ENCODE assay signal across 8 cellular contexts in the genomic region with DNA sequence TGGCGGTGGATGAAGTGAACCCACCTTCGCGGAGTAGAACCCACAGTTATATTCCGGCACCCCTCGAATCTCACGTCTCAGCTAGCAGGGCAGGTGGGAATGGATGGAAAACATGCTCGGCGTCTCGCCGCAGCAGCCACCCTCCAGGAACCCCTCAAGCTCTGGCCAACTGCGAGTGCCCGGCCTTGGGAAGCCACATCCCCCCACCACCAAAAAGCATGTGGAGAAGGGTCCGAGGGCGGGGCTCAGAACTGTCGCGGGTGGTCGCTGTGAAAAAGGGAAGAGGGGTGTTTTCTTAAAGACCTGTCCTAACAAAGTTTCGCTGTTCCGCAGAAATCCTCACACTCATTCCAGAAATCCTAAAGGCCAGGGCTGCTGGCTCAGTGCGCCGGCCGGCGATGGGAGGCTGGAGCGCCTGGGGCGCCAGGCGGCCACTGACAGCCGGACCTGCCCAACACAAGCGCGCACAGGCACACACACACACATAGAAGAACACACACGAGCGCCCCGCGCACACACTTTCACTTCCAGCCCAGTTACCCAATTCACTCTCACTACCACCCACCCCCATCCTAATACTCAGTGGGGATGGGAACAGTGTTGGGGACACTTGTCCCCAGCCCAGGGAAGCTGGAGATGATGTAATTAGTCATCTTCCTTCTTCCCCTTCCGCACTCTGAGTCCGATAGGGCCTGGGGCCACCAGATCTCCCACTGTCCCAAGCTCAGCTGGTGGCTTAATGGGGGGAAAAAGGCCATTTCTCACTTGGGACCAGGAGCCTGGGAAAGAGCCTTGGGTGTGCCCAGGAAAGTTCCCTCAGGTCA. TPM values are rescaled to one million over a fixed set of nuclear protein-coding genes. Genes with fewer than 3 reads are reported as not detected.
DNase-seq lines count a peak whose midpoint lies in the region; ATAC-seq and TF ChIP-seq lines count a peak whose summit lies in the region.

No MANE protein-coding gene starts in this region.

- H3K4me1 ChIP-seq in Karpas-422 (ENCODE audit: low read length) (peaks cover 66% of the 10 kb centered on the region), mucosa of descending colon (ENCODE audit: low read depth) (peaks cover 16% of the 10 kb centered on the region)

- ATAC-seq in mucosa of descending colon (peak; percentile 11), HG03342 (IDR thresholded peaks at IDR 0.05; ENCODE audit: unreplicated experiment) (no peak), GM18505 (IDR thresholded peaks at IDR 0.05; ENCODE audit: unreplicated experiment) (no peak)

- TF ChIP-seq CTCF in GM10248 (IDR thresholded peaks at IDR 0.05; ENCODE audit: control extremely low read depth, extremely low read depth, low read depth, missing control alignments) (no peak), mucosa of descending colon (IDR thresholded peaks at IDR 0.05) (no peak)

- no peak for TF ChIP-seq POLR2A in GM18505 (IDR thresholded peaks at IDR 0.05; ENCODE audit: borderline replicate concordance, extremely low read depth, insufficient read depth, insufficient read length)

- H3K36me3 ChIP-seq in Karpas-422 (ENCODE audit: insufficient read depth, low read length) (peaks cover 36% of the 10 kb centered on the region), mucosa of descending colon (ENCODE audit: low read depth) (no peaks in the 10 kb centered on the region)

- H3K79me2 ChIP-seq in Karpas-422 (ENCODE audit: low read length), result peaks cover 72% of the 10 kb centered on the region

- H2AFZ ChIP-seq in Karpas-422 (ENCODE audit: low read length), result no peak overlapping the region

- peak overlapping the region; percentile 99 for H3K9ac ChIP-seq in Karpas-422 (ENCODE audit: low read length)

- DNase-seq in GM10248 (ENCODE audit: extremely low spot score), result peak; percentile 60
- peak; percentile 89 for DNase-seq in Karpas-422
- peak; percentile 66 for DNase-seq in cerebellar cortex (ENCODE audit: low spot score)
- peak in 1 of 3 donors; percentile 55 for DNase-seq in mucosa of descending colon
- DNase-seq in superior temporal gyrus (ENCODE audit: extremely low spot score), result no peak
- no peak for DNase-seq in nucleus accumbens (lab: John Stamatoyannopoulos, UW)

- intact Hi-C loops in mucosa of descending colon (cut with DNase I, micrococcal nuclease), result no loop called here

- no peaks in the 10 kb centered on the region for H3K27me3 ChIP-seq in Karpas-422 (ENCODE audit: low read length)

- H3K4me3 ChIP-seq in Karpas-422 (ENCODE audit: low read length) (peak overlapping the region; percentile 94), mucosa of descending colon (no peak overlapping the region)

- H3K9me3 ChIP-seq in Karpas-422 (ENCODE audit: low read length), result no peaks in the 10 kb centered on the region
- H3K9me3 ChIP-seq in mucosa of descending colon, result no peaks in the 10 kb centered on the region

- no peaks in the 10 kb centered on the region for H3K9me2 ChIP-seq in Karpas-422 (replicated peaks; ENCODE audit: insufficient read depth, low read length)

- CTCF ChIA-PET in GM10248 (lab: Yijun Ruan, JAX), result interaction anchor here (1.2 kb wide), 1 partner anchor 9 kb away, joined by 3 read pairs; no protein-coding TSS in a partner anchor

- POLR2A ChIA-PET in GM10248 (lab: Yijun Ruan, JAX), result no interaction called here

- H3K4me2 ChIP-seq in Karpas-422 (ENCODE audit: low read depth, low read length, poor library complexity, severe bottlenecking), result peak overlapping the region; percentile 89

- peak overlapping the region; percentile 97 for H3K27ac ChIP-seq in Karpas-422 (ENCODE audit: low read length)

- H4K20me1 ChIP-seq in Karpas-422 (ENCODE audit: insufficient read depth, low read depth, low read length), result peaks cover 8% of the 10 kb centered on the region; the same call in 1 of the 2 replicates

RNA-seq across cellular contexts. Expression of a gene that starts 2.0 kb away (rescaled TPM):
- total RNA-seq in Karpas-422 (2014; rRNA removed; shearing (Covaris generic); ENCODE audit: low replicate concordance), result 93.1 and 101 TPM in 2 replicates
- 10 to 100 TPM in 1 of 3 donors, 1 to 10 TPM in 2; 3.8 to 16.6 (median 7.5) TPM for total RNA-seq in mucosa of descending colon

Comparison
In these comparisons a context has a peak if more than half of its experiments do, and no peak if none do; other contexts are left out.
1. DNase-seq: peak in GM10248 (single experiment), Karpas-422 (single experiment) and cerebellar cortex (single experiment); none in superior temporal gyrus (single experiment) and nucleus accumbens (0 of 56).